ENCODE assay signal across 13 cellular contexts in the genomic region with DNA sequence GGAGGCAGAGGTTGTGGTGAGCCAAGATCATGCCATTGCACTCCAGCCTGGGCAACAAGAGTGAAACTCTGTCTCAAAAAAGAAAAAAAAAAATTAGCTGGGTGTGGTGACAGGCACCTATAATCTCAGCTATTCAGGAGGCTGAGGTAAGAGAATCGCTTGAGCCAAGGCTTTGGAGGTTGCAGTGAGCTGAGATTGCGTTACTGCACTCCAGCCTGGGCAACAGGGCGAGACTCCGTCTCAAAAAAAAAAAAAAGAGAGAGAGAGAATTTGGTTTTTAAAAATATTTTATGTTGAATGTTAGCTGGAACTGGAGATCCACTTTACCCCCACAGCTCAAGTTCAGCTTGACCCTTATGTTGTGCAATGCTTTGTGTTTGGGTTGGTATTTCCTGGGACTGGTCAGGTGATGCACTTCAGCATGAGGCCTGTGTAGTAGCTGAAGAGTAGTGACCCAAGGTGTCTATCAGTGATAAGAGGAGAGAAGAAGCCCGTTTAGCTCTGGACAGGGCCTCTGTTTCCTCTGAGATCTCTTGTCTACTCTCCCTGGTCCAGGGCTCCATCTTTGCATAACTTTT. TPM values are rescaled to one million over a fixed set of nuclear protein-coding genes. Genes with fewer than 3 reads are reported as not detected.
DNase-seq lines count a peak whose midpoint lies in the region; ATAC-seq and TF ChIP-seq lines count a peak whose summit lies in the region.
"Had no signal": no experiment of that assay in that cellular context is flagged by ENCODE, and none has a peak within 500 bp of the region (broad histone marks: within the 10 kb centered on the region; RNA-seq: fewer than 3 reads in every experiment).

No MANE protein-coding gene starts in this region.

- no peaks in the 10 kb centered on the region for H3K36me3 ChIP-seq in Caco-2 (ENCODE audit: control insufficient read depth, insufficient read depth, low read length)
- no peaks in the 10 kb centered on the region for H3K36me3 ChIP-seq in lower lobe of right lung

- H3K4me3 ChIP-seq in Caco-2 (ENCODE audit: low read depth, low read length): no peak overlapping the region
- no peak overlapping the region for H3K4me3 ChIP-seq in choroid plexus epithelial cell (ENCODE audit: low read depth, low read length)
- H3K4me3 ChIP-seq in lower lobe of right lung: peak overlapping the region; percentile 2

- H3K4me1 ChIP-seq in Caco-2 (peaks cover 24% of the 10 kb centered on the region), lower lobe of right lung (peaks cover 66% of the 10 kb centered on the region)

- POLR2A ChIA-PET in Caco-2 (lab: Charles Lee): interaction anchor here (1.4 kb wide), 1 partner anchor 9 kb away, joined by 13 read pairs; no protein-coding TSS in a partner anchor

- H3K9me3 ChIP-seq in Caco-2 (no peaks in the 10 kb centered on the region), lower lobe of right lung (no peaks in the 10 kb centered on the region)

- no peak overlapping the region for H3K4me3 Mint-ChIP-seq in Caco-2 (ENCODE audit: unreplicated experiment)
- H3K4me3 Mint-ChIP-seq: B cell, HFFc6 had no signal

- H3K27ac Mint-ChIP-seq in Caco-2 (ENCODE audit: unreplicated experiment): peak overlapping the region; percentile 29
- H3K27ac Mint-ChIP-seq: B cell, HFFc6 had no signal

- TF ChIP-seq CTCF in Caco-2 (IDR thresholded peaks at IDR 0.05; ENCODE audit: insufficient read depth in 1 of 2, low read depth in 1 of 2, low read length in 1 of 2, severe bottlenecking in 1 of 2, unreplicated experiment in 1 of 2) (no peak), choroid plexus epithelial cell (conservative IDR thresholded peaks at IDR 0.05; ENCODE audit: low read depth, low read length) (no peak), lower lobe of right lung (IDR thresholded peaks at IDR 0.05) (no peak)

- peaks cover 6% of the 10 kb centered on the region for H3K36me3 Mint-ChIP-seq in Caco-2 (ENCODE audit: insufficient read depth, unreplicated experiment)

- ATAC-seq in lower lobe of right lung (peak; percentile 85 to 90), HG03025 (IDR thresholded peaks at IDR 0.05; ENCODE audit: low FRiP score, unreplicated experiment) (no peak)
- ATAC-seq: right cardiac atrium had no signal

- H3K27ac ChIP-seq in lower lobe of right lung: peak overlapping the region; percentile 39

- H3K27me3 ChIP-seq in Caco-2 (replicated peaks; ENCODE audit: control insufficient read depth, insufficient read depth, low read length) (no peaks in the 10 kb centered on the region), lower lobe of right lung (ENCODE audit: low read depth) (no peaks in the 10 kb centered on the region)

- H3K4me1 Mint-ChIP-seq in Caco-2 (ENCODE audit: low read depth, unreplicated experiment): peaks cover 21% of the 10 kb centered on the region
- H3K4me1 Mint-ChIP-seq: B cell had no signal

- intact Hi-C loops in Caco-2 (cut with micrococcal nuclease; ENCODE audit: unreplicated experiment): no loop called here
- intact Hi-C loops in lower lobe of right lung (cut with DNase I): no loop called here

- CTCF ChIA-PET in Caco-2 (lab: Charles Lee): interaction anchor here (0.6 to 1.1 kb wide), 4 partner anchors 9 to 69 kb away, joined by 3 read pairs; no protein-coding TSS in a partner anchor

- no peaks in the 10 kb centered on the region for H3K27me3 Mint-ChIP-seq in Caco-2 (ENCODE audit: insufficient read depth, unreplicated experiment)
- H3K27me3 Mint-ChIP-seq: B cell had no signal

- DNase-seq in Caco-2 (peak; percentile 29 to 35), NCI-H2029 (lab: John Stamatoyannopoulos, UW) (peak; percentile 98), choroid plexus epithelial cell (ENCODE audit: low read depth) (peak; percentile 91), lower lobe of right lung (no peak), NCI-H526 treated with DMSO at 0.1 percent for 48 hours (lab: John Stamatoyannopoulos, UW) (no peak), NCI-H2227 (lab: John Stamatoyannopoulos, UW; ENCODE audit: unreplicated experiment) (no peak), NCI-H69 (lab: John Stamatoyannopoulos, UW) (no peak)
- DNase-seq: foreskin melanocyte, HFFc6, mesendoderm, right cardiac atrium had no signal

- no TSS peak for BruUV-seq in Caco-2 (replicated peaks; lab: Mats Ljungman, UMichigan)

- no peaks in the 10 kb centered on the region for H3K9me3 Mint-ChIP-seq in Caco-2 (ENCODE audit: unreplicated experiment)
- H3K9me3 Mint-ChIP-seq: HFFc6 had no signal

RNA-seq across cellular contexts. Expression of gene MACF1, which starts 36.8 kb away (rescaled TPM):
- total RNA-seq in Caco-2 (2022) (104 and 114 TPM in 2 replicates), lower lobe of right lung (506 TPM)

Comparison
In these comparisons a context has a peak if more than half of its experiments do, and no peak if none do; other contexts are left out.
1. DNase-seq: peak in Caco-2 (2 of 2), NCI-H2029 (single experiment) and choroid plexus epithelial cell (single experiment); none in lower lobe of right lung (single experiment), NCI-H526 treated with DMSO at 0.1 percent for 48 hours (single experiment), NCI-H2227 (single experiment) and NCI-H69 (single experiment).